In the genomic region with DNA sequence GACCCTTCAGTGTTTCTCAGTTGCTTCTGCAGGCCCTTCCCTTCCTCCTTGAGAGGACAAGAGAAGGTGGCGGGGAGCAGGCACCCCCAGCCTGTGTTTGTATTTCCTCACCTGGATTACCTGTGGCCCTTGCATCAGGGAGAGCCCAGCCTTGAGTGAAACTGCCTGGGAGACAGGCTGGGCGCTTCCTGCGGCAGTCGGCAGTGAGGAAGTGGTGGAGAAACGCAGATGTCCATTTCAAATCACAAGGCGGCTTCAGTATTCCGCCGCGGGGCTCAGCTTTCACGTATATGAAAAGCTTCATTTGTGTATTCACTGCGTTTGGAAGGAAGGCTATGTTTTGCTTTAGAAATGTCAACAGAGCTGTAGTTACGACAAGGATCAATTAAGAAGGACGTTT, we compare ENCODE assay signal across 22 cellular contexts.
DNase-seq lines count a peak whose midpoint lies in the region; ATAC-seq and TF ChIP-seq lines count a peak whose summit lies in the region.
"Had no signal": no experiment of that assay in that cellular context is flagged by ENCODE, and none has a peak within 500 bp of the region (broad histone marks: within the 10 kb centered on the region; RNA-seq: fewer than 3 reads in every experiment).

No MANE protein-coding gene starts in this region.

- no peak overlapping the region for H3K27ac ChIP-seq in left lung
- H3K27ac ChIP-seq: adrenal gland, GM23248, left ventricle myocardium inferior had no signal

- H3K27me3 ChIP-seq in left lung: no peaks in the 10 kb centered on the region
- H3K27me3 ChIP-seq: adrenal gland, upper lobe of left lung had no signal

- peaks cover 23% of the 10 kb centered on the region for H3K4me1 Mint-ChIP-seq in WTC11
- H3K4me1 Mint-ChIP-seq in type B pancreatic cell (ENCODE audit: unreplicated experiment): peaks cover 28% of the 10 kb centered on the region
- H3K4me1 Mint-ChIP-seq: activated B cell treated with CpG ODN at 0.5 μM for 24 hours; activated T-helper 17 cell treated with anti-CD3 and anti-CD28 coated beads, Interleukin-2, amount 50 U/mL, for 72 hours; naive B cell; stimulated activated memory B cell treated with anti-CD40 and anti-IgM and Interleukin-4, amounts not matched to agents 10 μg/mL and 1 μg/mL and 100 μg/mL, for 72 hours had no signal

- H3K9me3 Mint-ChIP-seq in WTC11 (no peaks in the 10 kb centered on the region), type B pancreatic cell (peaks cover 2% of the 10 kb centered on the region)
- H3K9me3 Mint-ChIP-seq: activated B cell treated with CpG ODN at 0.5 μM for 24 hours; CD4-positive, alpha-beta T cell had no signal

- CTCF ChIA-PET in WTC11 (lab: Charles Lee): no interaction called here

- H3K4me1 ChIP-seq in left lung: peaks cover 0 to 8% of the 10 kb centered on the region in 2 donors

- H3K27ac Mint-ChIP-seq in WTC11: 0 out of 2 replicates have a peak overlapping the region, but pooled peaks have one; percentile 19
- H3K27ac Mint-ChIP-seq in type B pancreatic cell: peak overlapping the region; percentile 79
- H3K27ac Mint-ChIP-seq: activated B cell treated with CpG ODN at 0.5 μM for 24 hours; activated T-helper 17 cell treated with anti-CD3 and anti-CD28 coated beads, Interleukin-2, amount 50 U/mL, for 72 hours; CD4-positive, alpha-beta T cell; naive B cell; stimulated activated memory B cell treated with anti-CD40 and anti-IgM and Interleukin-4, amounts not matched to agents 10 μg/mL and 1 μg/mL and 100 μg/mL, for 72 hours had no signal

- intact Hi-C loops in left lung (cut with DNase I): no loop called here

- POLR2A ChIA-PET in WTC11 (lab: Charles Lee): no interaction called here

- H3K36me3 Mint-ChIP-seq in WTC11 (no peaks in the 10 kb centered on the region), type B pancreatic cell (peaks cover 11% of the 10 kb centered on the region)
- H3K36me3 Mint-ChIP-seq: naive B cell; stimulated activated memory B cell treated with anti-CD40 and anti-IgM and Interleukin-4, amounts not matched to agents 10 μg/mL and 1 μg/mL and 100 μg/mL, for 72 hours had no signal

- 0 out of 2 replicates have a peak overlapping the region, but pooled peaks have one; percentile 10 for H3K4me3 Mint-ChIP-seq in WTC11
- H3K4me3 Mint-ChIP-seq in type B pancreatic cell: peak overlapping the region; percentile 53
- H3K4me3 Mint-ChIP-seq: activated B cell treated with CpG ODN at 0.5 μM for 24 hours; activated T-helper 17 cell treated with anti-CD3 and anti-CD28 coated beads, Interleukin-2, amount 50 U/mL, for 72 hours; CD4-positive, alpha-beta T cell; naive B cell; stimulated activated memory B cell treated with anti-CD40 and anti-IgM and Interleukin-4, amounts not matched to agents 10 μg/mL and 1 μg/mL and 100 μg/mL, for 72 hours had no signal

- ATAC-seq in WTC11 (peak; percentile 72; the same call in 1 of the 2 replicates), left lung (peak; percentile 48), GM19463 (IDR thresholded peaks at IDR 0.05; ENCODE audit: unreplicated experiment) (no peak), HG02981 (IDR thresholded peaks at IDR 0.05; ENCODE audit: unreplicated experiment) (no peak)
- ATAC-seq: activated T-helper 17 cell treated with anti-CD3 and anti-CD28 coated beads, Interleukin-2, amount 50 U/mL, for 72 hours; stimulated activated memory B cell treated with anti-CD40 and anti-IgM and Interleukin-4, amounts not matched to agents 10 μg/mL and 1 μg/mL and 100 μg/mL, for 72 hours had no signal

- TF ChIP-seq CTCF in WTC11 (IDR thresholded peaks at IDR 0.05) (no peak), left lung (IDR thresholded peaks at IDR 0.05) (no peak), type B pancreatic cell (conservative IDR thresholded peaks at IDR 0.05) (no peak)

- H3K27me3 Mint-ChIP-seq in WTC11 (ENCODE audit: low read depth) (peaks cover 43% of the 10 kb centered on the region), type B pancreatic cell (peaks cover 25% of the 10 kb centered on the region)

- DNase-seq in NCI-H2227 (lab: John Stamatoyannopoulos, UW; ENCODE audit: unreplicated experiment) (peak; percentile 3), NCI-H2227 treated with DMSO at 0.1 percent for 48 hours (lab: John Stamatoyannopoulos, UW) (no peak), WTC11 (ENCODE audit: low spot score) (no peak), left lung (no peak), type B pancreatic cell (ENCODE audit: extremely low spot score, unreplicated experiment) (no peak), NCI-H2171 treated with DMSO at 0.1 percent for 48 hours (lab: John Stamatoyannopoulos, UW) (no peak)
- DNase-seq: activated B cell treated with CpG ODN at 0.5 μM for 24 hours; activated CD8-positive, alpha-beta memory T cell treated with anti-CD3 and anti-CD28 coated beads for 24 hours; CD4-positive, alpha-beta T cell; effector CD8-positive, alpha-beta T cell; GM23248; Kasumi-1; left ventricle myocardium inferior; naive B cell; NCI-H1930; stimulated activated CD4-positive, alpha-beta T cell treated with anti-CD3 and anti-CD28 coated beads, Interleukin-12 subunit alpha, Interleukin-12 subunit beta, amount 100 ng/mL, for 4 hours had no signal

- no peaks in the 10 kb centered on the region for H3K9me3 ChIP-seq in left lung
- H3K9me3 ChIP-seq: adrenal gland, left ventricle myocardium inferior, upper lobe of left lung had no signal

- H3K36me3 ChIP-seq in left lung: no peaks in the 10 kb centered on the region
- H3K36me3 ChIP-seq: adrenal gland, left ventricle myocardium inferior, upper lobe of left lung had no signal

- no peak overlapping the region for H3K4me3 ChIP-seq in left lung
- H3K4me3 ChIP-seq: adrenal gland, GM23248, left ventricle myocardium inferior, upper lobe of left lung had no signal

TF ChIP-seq in WTC11, 78 proteins besides CTCF, POLR2A, EP300 and RAD21:
- TF ChIP-seq PRRX2 (CRISPR knock-in tag; IDR thresholded peaks at IDR 0.05) (no peak), ETV6 (CRISPR knock-in tag; IDR thresholded peaks at IDR 0.05) (no peak), SMAD4 (CRISPR knock-in tag; IDR thresholded peaks at IDR 0.05) (no peak), FOXP1 (CRISPR knock-in tag; IDR thresholded peaks at IDR 0.05; ENCODE audit: borderline replicate concordance) (no peak), NFYB (CRISPR knock-in tag; conservative IDR thresholded peaks at IDR 0.05; ENCODE audit: low read depth) (no peak), ZNF396 (CRISPR knock-in tag; IDR thresholded peaks at IDR 0.05; ENCODE audit: borderline replicate concordance) (no peak), JAZF1 (CRISPR knock-in tag; IDR thresholded peaks at IDR 0.05) (no peak), TEAD4 (CRISPR knock-in tag; IDR thresholded peaks at IDR 0.05) (no peak)
- TF ChIP-seq, protein P1, sequence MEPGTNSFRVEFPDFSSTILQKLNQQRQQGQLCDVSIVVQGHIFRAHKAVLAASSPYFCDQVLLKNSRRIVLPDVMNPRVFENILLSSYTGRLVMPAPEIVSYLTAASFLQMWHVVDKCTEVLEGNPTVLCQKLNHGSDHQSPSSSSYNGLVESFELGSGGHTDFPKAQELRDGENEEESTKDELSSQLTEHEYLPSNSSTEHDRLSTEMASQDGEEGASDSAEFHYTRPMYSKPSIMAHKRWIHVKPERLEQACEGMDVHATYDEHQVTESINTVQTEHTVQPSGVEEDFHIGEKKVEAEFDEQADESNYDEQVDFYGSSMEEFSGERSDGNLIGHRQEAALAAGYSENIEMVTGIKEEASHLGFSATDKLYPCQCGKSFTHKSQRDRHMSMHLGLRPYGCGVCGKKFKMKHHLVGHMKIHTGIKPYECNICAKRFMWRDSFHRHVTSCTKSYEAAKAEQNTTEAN (CRISPR knock-in tag; IDR thresholded peaks at IDR 0.05): no peak
- TF ChIP-seq, protein P2, sequence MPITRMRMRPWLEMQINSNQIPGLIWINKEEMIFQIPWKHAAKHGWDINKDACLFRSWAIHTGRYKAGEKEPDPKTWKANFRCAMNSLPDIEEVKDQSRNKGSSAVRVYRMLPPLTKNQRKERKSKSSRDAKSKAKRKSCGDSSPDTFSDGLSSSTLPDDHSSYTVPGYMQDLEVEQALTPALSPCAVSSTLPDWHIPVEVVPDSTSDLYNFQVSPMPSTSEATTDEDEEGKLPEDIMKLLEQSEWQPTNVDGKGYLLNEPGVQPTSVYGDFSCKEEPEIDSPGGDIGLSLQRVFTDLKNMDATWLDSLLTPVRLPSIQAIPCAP (CRISPR knock-in tag; IDR thresholded peaks at IDR 0.05): no peak
- TF ChIP-seq, protein P3, sequence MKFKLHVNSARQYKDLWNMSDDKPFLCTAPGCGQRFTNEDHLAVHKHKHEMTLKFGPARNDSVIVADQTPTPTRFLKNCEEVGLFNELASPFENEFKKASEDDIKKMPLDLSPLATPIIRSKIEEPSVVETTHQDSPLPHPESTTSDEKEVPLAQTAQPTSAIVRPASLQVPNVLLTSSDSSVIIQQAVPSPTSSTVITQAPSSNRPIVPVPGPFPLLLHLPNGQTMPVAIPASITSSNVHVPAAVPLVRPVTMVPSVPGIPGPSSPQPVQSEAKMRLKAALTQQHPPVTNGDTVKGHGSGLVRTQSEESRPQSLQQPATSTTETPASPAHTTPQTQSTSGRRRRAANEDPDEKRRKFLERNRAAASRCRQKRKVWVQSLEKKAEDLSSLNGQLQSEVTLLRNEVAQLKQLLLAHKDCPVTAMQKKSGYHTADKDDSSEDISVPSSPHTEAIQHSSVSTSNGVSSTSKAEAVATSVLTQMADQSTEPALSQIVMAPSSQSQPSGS (CRISPR knock-in tag; IDR thresholded peaks at IDR 0.05; ENCODE audit: borderline replicate concordance, low read depth): no peak

Comparison
In these comparisons a context has a peak if more than half of its experiments do, and no peak if none do; other contexts are left out.
1. ATAC-seq: peak in WTC11 (single experiment) and left lung (single experiment); none in GM19463 (single experiment) and HG02981 (single experiment).